ENCODE assay signal across 21 cellular contexts in the genomic region with DNA sequence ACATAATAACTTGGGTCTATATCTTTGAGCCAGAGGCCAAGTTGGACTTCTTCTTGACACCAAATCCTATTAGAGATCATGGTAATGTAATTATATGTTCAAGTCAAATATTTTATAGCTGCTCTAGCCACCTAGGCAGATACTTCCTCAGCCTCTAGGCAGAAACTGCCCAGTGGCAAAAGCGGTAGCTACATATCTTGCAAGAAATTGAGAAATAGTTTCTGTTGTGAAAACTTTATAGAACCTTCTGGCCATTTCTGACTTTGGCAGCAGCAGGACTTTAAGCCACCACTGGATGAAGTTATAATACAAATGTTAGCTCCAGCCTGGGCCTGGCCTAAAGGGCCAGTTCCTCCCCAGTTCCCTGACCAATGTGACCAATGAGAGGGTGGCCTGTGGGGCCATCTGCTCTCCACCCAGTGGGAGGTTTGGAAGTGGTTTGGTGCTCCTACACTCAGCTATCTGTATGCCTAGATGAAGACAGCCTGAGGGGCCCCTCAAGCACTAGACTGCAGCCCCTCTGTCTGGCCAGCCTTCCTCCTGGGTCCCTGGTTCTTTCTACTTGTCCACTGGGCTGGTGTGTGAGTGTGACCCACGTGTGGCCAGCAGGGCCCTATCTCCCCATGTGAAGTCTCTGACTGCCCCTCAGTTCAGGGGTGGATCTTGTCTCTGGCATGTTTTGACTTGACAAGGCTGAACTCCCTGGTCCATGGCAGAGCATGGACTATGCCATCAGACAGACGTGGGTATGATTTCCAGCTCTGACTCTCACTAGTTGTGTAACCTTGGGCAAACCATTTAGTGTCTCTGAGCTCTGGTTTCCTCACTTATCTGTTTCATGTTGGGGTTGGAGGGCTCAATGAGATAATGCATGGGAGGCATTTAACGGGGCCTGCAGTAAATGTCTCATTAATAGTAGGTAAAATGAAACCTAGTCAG.
DNase-seq lines count a peak whose midpoint lies in the region; ATAC-seq, FAIRE-seq and TF ChIP-seq lines count a peak whose summit lies in the region.
"Had no signal": no experiment of that assay in that cellular context is flagged by ENCODE, and none has a peak within 500 bp of the region (broad histone marks: within the 10 kb centered on the region; RNA-seq: fewer than 3 reads in every experiment).

No MANE protein-coding gene starts in this region.

- H3K4me3 ChIP-seq in NB4 (ENCODE audit: low read depth, low read length) (no peak overlapping the region), thyroid gland (replicated peaks in 1 of 3) (no peak overlapping the region)
- H3K4me3 ChIP-seq: hepatocyte, K562, SJSA1 had no signal

- H3K27me3 Mint-ChIP-seq in mesothelial cell of epicardium (ENCODE audit: low read depth) = no peaks in the 10 kb centered on the region
- H3K27me3 Mint-ChIP-seq: activated B cell treated with CpG ODN at 0.5 μM for 24 hours; activated CD4-positive, alpha-beta memory T cell treated with anti-CD3 and anti-CD28 coated beads for 36 hours had no signal

- FAIRE-seq in GM19239 (lab: Jason Lieb, UNC) = no peak
- FAIRE-seq: colon, K562 had no signal

- H3K27me3 ChIP-seq in thyroid gland = no peaks in the 10 kb centered on the region
- H3K27me3 ChIP-seq: hepatocyte, SJSA1 had no signal

- peak overlapping the region; percentile 70 for H3K27ac Mint-ChIP-seq in mesothelial cell of epicardium
- H3K27ac Mint-ChIP-seq: activated B cell treated with CpG ODN at 0.5 μM for 24 hours; activated CD4-positive, alpha-beta memory T cell treated with anti-CD3 and anti-CD28 coated beads for 36 hours; HFFc6; T-helper 2 cell treated with Interferon-gamma antibody and Interleukin-4, amounts not matched to agents 5 μg/mL and 100 μg/mL, for 36 hours had no signal

- H3K9me3 ChIP-seq in thyroid gland = no peaks in the 10 kb centered on the region
- H3K9me3 ChIP-seq: SJSA1 had no signal

- peaks cover 4 to 14% of the 10 kb centered on the region in 2 donors for H3K4me1 ChIP-seq in thyroid gland
- H3K4me1 ChIP-seq: SJSA1 had no signal

- no peak overlapping the region for H3K4me3 Mint-ChIP-seq in mesothelial cell of epicardium
- H3K4me3 Mint-ChIP-seq: activated B cell treated with CpG ODN at 0.5 μM for 24 hours; activated CD4-positive, alpha-beta memory T cell treated with anti-CD3 and anti-CD28 coated beads for 36 hours; HFFc6; T-helper 2 cell treated with Interferon-gamma antibody and Interleukin-4, amounts not matched to agents 5 μg/mL and 100 μg/mL, for 36 hours had no signal

- TF ChIP-seq CTCF in NB4 (IDR thresholded peaks at IDR 0.05; ENCODE audit: low read depth, low read length) = no peak
- TF ChIP-seq CTCF in mesothelial cell of epicardium (IDR thresholded peaks at IDR 0.05; ENCODE audit: unreplicated experiment) = no peak
- no peak for TF ChIP-seq CTCF in thyroid gland (IDR thresholded peaks at IDR 0.05)

- no peaks in the 10 kb centered on the region for H3K9me3 Mint-ChIP-seq in mesothelial cell of epicardium
- H3K9me3 Mint-ChIP-seq: activated B cell treated with CpG ODN at 0.5 μM for 24 hours; activated CD4-positive, alpha-beta memory T cell treated with anti-CD3 and anti-CD28 coated beads for 36 hours; HFFc6; T-helper 2 cell treated with Interferon-gamma antibody and Interleukin-4, amounts not matched to agents 5 μg/mL and 100 μg/mL, for 36 hours had no signal

- no peak for ATAC-seq in GM19324 (IDR thresholded peaks at IDR 0.05; ENCODE audit: low FRiP score, unreplicated experiment)
- ATAC-seq: K562 had no signal

- H3K36me3 ChIP-seq in thyroid gland = no peaks in the 10 kb centered on the region
- H3K36me3 ChIP-seq: SJSA1 had no signal

- H3K27ac ChIP-seq in caudate nucleus (ENCODE audit: low read depth, low read length) (peak overlapping the region; percentile 6), thyroid gland (no peak overlapping the region)
- H3K27ac ChIP-seq: SJSA1 had no signal

- peaks cover 6% of the 10 kb centered on the region for H3K36me3 Mint-ChIP-seq in mesothelial cell of epicardium
- H3K36me3 Mint-ChIP-seq: activated CD4-positive, alpha-beta memory T cell treated with anti-CD3 and anti-CD28 coated beads for 36 hours had no signal

- no peak for TF ChIP-seq POLR2A in NB4 (IDR thresholded peaks at IDR 0.05; ENCODE audit: extremely low read depth, insufficient read length)
- no peak for TF ChIP-seq POLR2A in thyroid gland (IDR thresholded peaks at IDR 0.05)

- DNase-seq in AML-193 (lab: John Stamatoyannopoulos, UW) = peak; percentile 41 to 49
- peak; percentile 30 for DNase-seq in NB4 (ENCODE audit: low read depth)
- no peak for DNase-seq in caudate nucleus (lab: John Stamatoyannopoulos, UW)
- no peak for DNase-seq in mesothelial cell of epicardium (ENCODE audit: low spot score in 2 of 2, unreplicated experiment in 2 of 2)
- DNase-seq in HuH-7.5 (ENCODE audit: low spot score) = no peak
- DNase-seq in thyroid gland = no peak
- no peak for DNase-seq in GM19239 (ENCODE audit: insufficient read length, low spot score)
- DNase-seq: activated B cell treated with CpG ODN at 0.5 μM for 24 hours; activated CD4-positive, alpha-beta memory T cell treated with anti-CD3 and anti-CD28 coated beads for 36 hours; activated naive CD4-positive, alpha-beta T cell; activated T-cell treated with anti-CD3 and anti-CD28 coated beads, Interleukin-2, amount 50 U/mL, for 1 hour; anterior cingulate cortex; HFFc6; NCI-H1092 treated with DMSO at 0.1 percent for 48 hours; NCI-H510A had no signal

- peaks cover 41% of the 10 kb centered on the region for H3K4me1 Mint-ChIP-seq in mesothelial cell of epicardium
- H3K4me1 Mint-ChIP-seq: activated B cell treated with CpG ODN at 0.5 μM for 24 hours had no signal

- WGBS in thyroid gland, 2 donors = 96 to 99% methylated on average over 3 of the region's 4 CpGs

- intact Hi-C loops in thyroid gland (cut with DNase I) = loop anchor here (10.0 kb wide), 2 partner anchors 84 to 174 kb away; no protein-coding TSS in a partner anchor

Comparison
In these comparisons a context has a peak if more than half of its experiments do, and no peak if none do; other contexts are left out.
1. DNase-seq: peak in AML-193 (2 of 2) and NB4 (single experiment); none in caudate nucleus (0 of 61), mesothelial cell of epicardium (0 of 2), HuH-7.5 (single experiment), thyroid gland (0 of 2) and GM19239 (single experiment).